ENCODE assay signal across 8 cellular contexts in the genomic region with DNA sequence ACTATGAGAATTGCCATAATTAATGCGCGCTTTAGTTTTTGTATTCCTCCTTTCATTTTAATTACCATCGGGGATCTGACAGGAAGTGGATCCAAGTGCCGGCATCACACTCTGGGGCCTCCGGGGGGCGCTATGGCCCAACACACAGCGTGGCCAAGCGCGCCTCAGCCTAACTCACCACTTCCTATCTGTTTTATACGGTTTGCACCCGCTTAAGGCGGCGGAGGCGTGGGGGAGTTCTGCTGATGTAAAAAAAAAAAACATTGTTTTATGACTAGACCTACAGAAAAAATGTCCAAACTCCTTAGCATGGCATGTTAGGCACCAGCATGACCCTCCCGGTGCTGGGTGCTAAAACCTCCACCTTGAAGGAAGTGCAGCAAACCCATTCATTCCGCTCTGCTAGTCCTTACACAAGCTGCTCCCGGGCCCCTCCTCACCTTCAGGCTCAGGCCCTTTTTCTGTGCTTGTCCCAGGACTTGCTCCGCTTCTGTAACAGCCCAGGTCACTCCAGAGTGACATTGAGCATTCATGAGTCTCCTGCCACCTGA. TPM values are rescaled to one million over a fixed set of nuclear protein-coding genes. Genes with fewer than 3 reads are reported as not detected.
DNase-seq lines count a peak whose midpoint lies in the region; ATAC-seq and TF ChIP-seq lines count a peak whose summit lies in the region.

No MANE protein-coding gene starts in this region.

- no peaks in the 10 kb centered on the region for H3K9me3 Mint-ChIP-seq in neural crest cell

- TF ChIP-seq CTCF in GM12873 (IDR thresholded peaks at IDR 0.05; ENCODE audit: insufficient read depth, low read depth, low read length, missing control alignments) (peak; percentile 75), epithelial cell of proximal tubule (conservative IDR thresholded peaks at IDR 0.05; ENCODE audit: low read depth, low read length) (peak; percentile 58), neural crest cell (conservative IDR thresholded peaks at IDR 0.05) (peak; percentile 72), thyroid gland (IDR thresholded peaks at IDR 0.05) (peak in 5 of 6 experiments; percentile 39 to 66 (median 62))

- no peaks in the 10 kb centered on the region for H3K9me3 ChIP-seq in thyroid gland

- peaks cover 87% of the 10 kb centered on the region for H3K27me3 Mint-ChIP-seq in neural crest cell (ENCODE audit: low read depth)

- H3K4me3 ChIP-seq in epithelial cell of proximal tubule (ENCODE audit: low read depth, low read length): no peak overlapping the region
- H3K4me3 ChIP-seq in thyroid gland (replicated peaks in 1 of 3): no peak overlapping the region

- peak; percentile 46 for DNase-seq in NCI-H510A (lab: John Stamatoyannopoulos, UW)
- peak; percentile 53 to 62 (median 55) for DNase-seq in activated CD8-positive, alpha-beta memory T cell treated with anti-CD3 and anti-CD28 coated beads for 48 hours (ENCODE audit: low read depth in 2 of 3, low spot score in 2 of 3)
- no peak for DNase-seq in epithelial cell of proximal tubule (ENCODE audit: low read depth)
- peak; percentile 53 for DNase-seq in neural crest cell (ENCODE audit: low read depth, low spot score)
- DNase-seq in thyroid gland: peak; percentile 68 to 69

- H3K27ac Mint-ChIP-seq in neural crest cell (ENCODE audit: unreplicated experiment): no peak overlapping the region

- TF ChIP-seq POLR2A in thyroid gland (IDR thresholded peaks at IDR 0.05): no peak

- peak overlapping the region; percentile 42 for H3K4me3 Mint-ChIP-seq in neural crest cell

- H3K36me3 ChIP-seq in thyroid gland: no peaks in the 10 kb centered on the region

- intact Hi-C loops in thyroid gland (cut with DNase I): no loop called here

- no peak overlapping the region for H3K27ac ChIP-seq in thyroid gland

- ATAC-seq in GM18861 (IDR thresholded peaks at IDR 0.05; ENCODE audit: unreplicated experiment) (no peak), HG02588 (IDR thresholded peaks at IDR 0.05; ENCODE audit: unreplicated experiment) (no peak)

- peaks cover 25% of the 10 kb centered on the region for H3K4me1 Mint-ChIP-seq in neural crest cell

- peaks cover 0 to 13% of the 10 kb centered on the region in 2 donors for H3K4me1 ChIP-seq in thyroid gland

- H3K27me3 ChIP-seq in thyroid gland: no peaks in the 10 kb centered on the region

- WGBS in thyroid gland, 2 donors: 25 to 26% methylated on average over 18 of the region's 18 CpGs

- peaks cover 2% of the 10 kb centered on the region for H3K36me3 Mint-ChIP-seq in neural crest cell (ENCODE audit: low read depth)

RNA-seq across cellular contexts. Expression of a gene that starts 4.5 kb away (rescaled TPM):
- total RNA-seq in epithelial cell of proximal tubule (0.36 and 2.5 TPM in 2 replicates), neural crest cell (23.2 and 24.6 TPM in 2 replicates), thyroid gland (10 to 100 TPM; 24.2 to 55.8 (median 42.4) TPM)

RNA-seq across cellular contexts. Expression of a gene that starts 24.1 kb away (rescaled TPM):
- total RNA-seq in epithelial cell of proximal tubule: 99.3 and 123 TPM in 2 replicates
- 100 and 102 TPM in 2 replicates for total RNA-seq in neural crest cell
- 100 to 1,000 TPM; 126 to 161 (median 141) TPM for total RNA-seq in thyroid gland

RNA-seq across cellular contexts. Expression of a gene that starts 35.7 kb away (rescaled TPM):
- 172 and 318 TPM in 2 replicates for total RNA-seq in epithelial cell of proximal tubule
- total RNA-seq in neural crest cell: 517 and 547 TPM in 2 replicates
- total RNA-seq in thyroid gland: 10 to 100 TPM; 46.8 to 85.9 (median 64.1) TPM
